ENCODE assay signal across 18 cellular contexts in the genomic region with DNA sequence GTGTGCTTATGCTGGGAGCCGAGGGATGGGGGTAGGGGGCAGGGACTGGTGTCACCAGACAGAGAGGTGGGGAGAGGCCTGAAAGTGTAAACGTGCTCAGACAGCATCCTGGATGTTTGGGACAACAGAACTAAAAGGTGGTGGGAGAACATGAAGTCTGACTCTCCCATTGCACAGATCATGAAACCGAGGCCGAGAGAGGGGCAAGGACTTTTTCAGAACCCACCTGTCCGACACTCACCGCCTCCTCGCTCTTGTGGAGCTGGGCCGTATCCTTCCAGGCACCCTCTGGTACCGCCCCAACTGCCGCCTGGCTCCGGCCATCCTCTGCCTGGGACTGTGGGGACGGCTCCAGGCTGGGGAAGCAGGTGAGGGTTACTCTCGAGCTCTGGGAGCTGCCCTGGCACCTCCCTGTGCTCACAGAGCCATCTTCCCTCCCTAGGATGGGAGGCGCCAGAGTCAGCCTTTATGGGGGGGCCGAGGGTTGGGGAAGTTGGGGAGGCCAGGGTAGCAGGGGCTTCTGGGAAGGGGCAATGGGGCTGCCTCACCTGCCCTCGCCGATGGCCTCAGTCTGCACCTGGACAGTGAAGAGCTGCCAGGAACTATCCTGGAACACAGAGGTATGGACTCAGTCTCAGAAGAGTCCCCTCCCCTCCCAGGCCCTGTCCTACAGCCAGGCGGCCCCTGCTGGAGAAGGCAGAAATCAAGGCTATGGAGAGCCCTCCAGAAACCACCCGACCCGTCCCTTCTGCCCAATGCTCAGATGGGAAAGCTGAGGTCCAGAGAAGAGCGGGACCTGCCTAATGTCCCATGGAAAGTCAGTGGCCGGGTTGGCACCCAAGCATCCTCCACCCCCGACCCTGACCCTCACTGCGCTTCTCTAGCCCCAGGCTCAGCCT. TPM values are rescaled to one million over a fixed set of nuclear protein-coding genes. Genes with fewer than 3 reads are reported as not detected.
DNase-seq lines count a peak whose midpoint lies in the region; ATAC-seq and TF ChIP-seq lines count a peak whose summit lies in the region.
"Had no signal": no experiment of that assay in that cellular context is flagged by ENCODE, and none has a peak within 500 bp of the region (broad histone marks: within the 10 kb centered on the region; RNA-seq: fewer than 3 reads in every experiment).

No MANE protein-coding gene starts in this region.

- H3K27ac ChIP-seq in Panc1 (ENCODE audit: low read length), result no peak overlapping the region
- H3K27ac ChIP-seq in epithelial cell of prostate, result peak overlapping the region; percentile 62
- peak overlapping the region; percentile 80 for H3K27ac ChIP-seq in psoas muscle
- H3K27ac ChIP-seq: thoracic aorta had no signal

- no peaks in the 10 kb centered on the region for H3K27me3 ChIP-seq in Panc1 (ENCODE audit: control insufficient read depth, insufficient read depth, low read length)
- H3K27me3 ChIP-seq in psoas muscle (ENCODE audit: insufficient read depth in 3 of 3, low read length in 2 of 3), result no peaks in the 10 kb centered on the region

- in situ Hi-C loops in GM13976 (cut with MboI; ENCODE audit: low sequenced_read_pairs, unreplicated experiment), result no loop called here
- in situ Hi-C loops in Panc1 (cut with HindIII; ENCODE audit: low pct_unique_long_range_greater_than_20kb, low sequenced_read_pairs), result no loop called here

- H3K9me3 Mint-ChIP-seq in activated CD8-positive, alpha-beta memory T cell treated with anti-CD3 and anti-CD28 coated beads, Interleukin-2, amount 10 ng/mL, durations not matched to agents 7 days and 5 days (ENCODE audit: low read depth), result no peaks in the 10 kb centered on the region
- H3K9me3 Mint-ChIP-seq: activated CD4-positive, alpha-beta T cell treated with anti-CD3 and anti-CD28 coated beads, Interleukin-2, amount 10 ng/mL, durations not matched to agents 7 days and 5 days; activated naive CD4-positive, alpha-beta T cell treated with anti-CD3 and anti-CD28 coated beads, Interleukin-2, amount 50 U/mL, for 24 hours; CD4-positive, alpha-beta T cell had no signal

- no peaks in the 10 kb centered on the region for H3K36me3 ChIP-seq in Panc1 (ENCODE audit: control insufficient read depth, insufficient read depth, low read length)
- H3K36me3 ChIP-seq in psoas muscle (ENCODE audit: insufficient read depth in 1 of 2, low read depth in 1 of 2), result peaks cover 0 to 55% of the 10 kb centered on the region in 2 donors

- peaks cover 3% of the 10 kb centered on the region for H3K36me3 Mint-ChIP-seq in activated CD8-positive, alpha-beta memory T cell treated with anti-CD3 and anti-CD28 coated beads, Interleukin-2, amount 10 ng/mL, durations not matched to agents 7 days and 5 days

- peak; percentile 82 for ATAC-seq in Panc1
- ATAC-seq in psoas muscle, result no peak
- ATAC-seq in GM18861 (IDR thresholded peaks at IDR 0.05; ENCODE audit: unreplicated experiment), result no peak
- no peak for ATAC-seq in GM19328 (IDR thresholded peaks at IDR 0.05; ENCODE audit: unreplicated experiment)
- no peak for ATAC-seq in activated CD8-positive, alpha-beta memory T cell treated with anti-CD3 and anti-CD28 coated beads, Interleukin-2, amount 10 ng/mL, durations not matched to agents 7 days and 5 days

- TF ChIP-seq CTCF in GM13976 (IDR thresholded peaks at IDR 0.05; ENCODE audit: borderline replicate concordance, control extremely low read depth, extremely low read depth, insufficient read depth, missing control alignments) (no peak), Panc1 (IDR thresholded peaks at IDR 0.05) (no peak; the same call in 1 of the 2 replicates), psoas muscle (IDR thresholded peaks at IDR 0.05) (no peak)

- H3K4me3 ChIP-seq in Panc1 (ENCODE audit: low read depth in 2 of 2, low read length in 2 of 2) (no peak overlapping the region), psoas muscle (no peak overlapping the region)
- H3K4me3 ChIP-seq: thoracic aorta had no signal

- intact Hi-C loops in Panc1 (cut with micrococcal nuclease; ENCODE audit: unreplicated experiment) (no loop called here), psoas muscle (cut with DNase I) (no loop called here)

- CTCF ChIA-PET in Panc1 (lab: Charles Lee), result no interaction called here
- CTCF ChIA-PET in activated CD8-positive, alpha-beta memory T cell treated with anti-CD3 and anti-CD28 coated beads, Interleukin-2, amount 10 ng/mL, durations not matched to agents 7 days and 5 days (lab: Charles Lee), result no interaction called here

- POLR2A ChIA-PET in Panc1 (lab: Charles Lee), result no interaction called here

- H3K4me1 Mint-ChIP-seq in activated CD8-positive, alpha-beta memory T cell treated with anti-CD3 and anti-CD28 coated beads, Interleukin-2, amount 10 ng/mL, durations not matched to agents 7 days and 5 days, result peaks cover 5% of the 10 kb centered on the region
- H3K4me1 Mint-ChIP-seq: activated naive CD4-positive, alpha-beta T cell treated with anti-CD3 and anti-CD28 coated beads, Interleukin-2, amount 50 U/mL, for 24 hours had no signal

- H3K9me3 ChIP-seq in Panc1 (ENCODE audit: control insufficient read depth, insufficient read depth, low read depth, low read length), result no peaks in the 10 kb centered on the region
- no peaks in the 10 kb centered on the region for H3K9me3 ChIP-seq in psoas muscle
- H3K9me3 ChIP-seq: thoracic aorta had no signal

- 92 to 93% (median 92%) methylated on average over 22 to 24 of the region's 24 CpGs for WGBS in psoas muscle, 3 donors

- H3K4me3 Mint-ChIP-seq in activated CD8-positive, alpha-beta memory T cell treated with anti-CD3 and anti-CD28 coated beads, Interleukin-2, amount 10 ng/mL, durations not matched to agents 7 days and 5 days, result no peak overlapping the region
- H3K4me3 Mint-ChIP-seq: activated CD4-positive, alpha-beta T cell treated with anti-CD3 and anti-CD28 coated beads, Interleukin-2, amount 10 ng/mL, durations not matched to agents 7 days and 5 days; activated naive CD4-positive, alpha-beta T cell treated with anti-CD3 and anti-CD28 coated beads, Interleukin-2, amount 50 U/mL, for 24 hours; CD4-positive, alpha-beta T cell had no signal

- DNase-seq in GM13976 (ENCODE audit: low spot score) (peak; percentile 32), Panc1 (ENCODE audit: low read depth, low spot score) (no peak), epithelial cell of prostate (ENCODE audit: low read depth, low spot score) (no peak), psoas muscle (peak in 1 of 2 donors; percentile 49)
- DNase-seq in activated CD8-positive, alpha-beta memory T cell treated with anti-CD3 and anti-CD28 coated beads, Interleukin-2, amount 10 ng/mL, durations not matched to agents 7 days and 5 days, result no peak
- DNase-seq: activated CD4-positive, alpha-beta T cell treated with anti-CD3 and anti-CD28 coated beads, Interleukin-2, amount 10 ng/mL, durations not matched to agents 7 days and 5 days; activated T-cell treated with anti-CD3 and anti-CD28 coated beads, Interleukin-2, amount 50 U/mL, for 1 hour; CD4-positive, alpha-beta T cell; glutamatergic neuron; islet precursor cell; midbrain; NCI-H2171 treated with DMSO at 0.1 percent for 48 hours; SIG-M5; stimulated activated CD4-positive, alpha-beta T cell treated with anti-CD3 and anti-CD28 coated beads, Interleukin-4, amount 100 ng/mL, for 1 hour had no signal

- H3K4me1 ChIP-seq in Panc1 (ENCODE audit: control insufficient read depth, insufficient read depth, low read length) (peaks cover 2% of the 10 kb centered on the region; the same call in 1 of the 2 replicates), psoas muscle (peaks cover 5% of the 10 kb centered on the region)

- no TSS peak for BruUV-seq in Panc1 (replicated peaks; lab: Mats Ljungman, UMichigan)

- H3K27me3 Mint-ChIP-seq in activated CD8-positive, alpha-beta memory T cell treated with anti-CD3 and anti-CD28 coated beads, Interleukin-2, amount 10 ng/mL, durations not matched to agents 7 days and 5 days, result no peaks in the 10 kb centered on the region
- H3K27me3 Mint-ChIP-seq: activated CD4-positive, alpha-beta T cell treated with anti-CD3 and anti-CD28 coated beads, Interleukin-2, amount 10 ng/mL, durations not matched to agents 7 days and 5 days; activated naive CD4-positive, alpha-beta T cell treated with anti-CD3 and anti-CD28 coated beads, Interleukin-2, amount 50 U/mL, for 24 hours; CD4-positive, alpha-beta T cell had no signal

- no peak overlapping the region for H3K27ac Mint-ChIP-seq in activated CD8-positive, alpha-beta memory T cell treated with anti-CD3 and anti-CD28 coated beads, Interleukin-2, amount 10 ng/mL, durations not matched to agents 7 days and 5 days
- H3K27ac Mint-ChIP-seq: activated CD4-positive, alpha-beta T cell treated with anti-CD3 and anti-CD28 coated beads, Interleukin-2, amount 10 ng/mL, durations not matched to agents 7 days and 5 days; activated naive CD4-positive, alpha-beta T cell treated with anti-CD3 and anti-CD28 coated beads, Interleukin-2, amount 50 U/mL, for 24 hours; CD4-positive, alpha-beta T cell had no signal

RNA-seq across cellular contexts. Expression of gene ATP13A2, which starts 7.0 kb away (rescaled TPM):
- total RNA-seq in Panc1 (2021; ENCODE audit: unreplicated experiment) (49.9 TPM), psoas muscle (10 to 100 TPM; 13.9 to 30.6 (median 22.6) TPM)
- polyA plus RNA-seq in Panc1 (2012; ENCODE audit: insufficient read length), result 107 TPM
- 10 to 100 TPM; 17.3 to 22.6 (median 19.4) TPM for polyA plus RNA-seq in psoas muscle
- 10 to 100 TPM; 49.2 to 52.9 TPM for total RNA-seq in activated CD8-positive, alpha-beta memory T cell treated with anti-CD3 and anti-CD28 coated beads, Interleukin-2, amount 10 ng/mL, durations not matched to agents 7 days and 5 days

RNA-seq across cellular contexts. Expression of gene MFAP2, which starts 24.3 kb away (rescaled TPM):
- total RNA-seq in Panc1 (2021; ENCODE audit: unreplicated experiment) (12.9 TPM), psoas muscle (1 to 10 TPM in 2 of 4 donors, under 1 TPM in 2; 0.57 to 4.0 (median 1.1) TPM)
- polyA plus RNA-seq in Panc1 (2012; ENCODE audit: insufficient read length), result 42.8 TPM
- 1 to 10 TPM in 1 of 3 donors, under 1 TPM in 2; 0.40 to 1.5 (median 0.49) TPM for polyA plus RNA-seq in psoas muscle
- total RNA-seq in activated CD8-positive, alpha-beta memory T cell treated with anti-CD3 and anti-CD28 coated beads, Interleukin-2, amount 10 ng/mL, durations not matched to agents 7 days and 5 days, result not detected
- total RNA-seq: activated CD4-positive, alpha-beta T cell treated with anti-CD3 and anti-CD28 coated beads, Interleukin-2, amount 10 ng/mL, durations not matched to agents 7 days and 5 days; CD4-positive, alpha-beta T cell had no signal

RNA-seq across cellular contexts. Expression of gene SDHB, which starts 49.1 kb away (rescaled TPM):
- total RNA-seq in Panc1 (2021; ENCODE audit: unreplicated experiment) (212 TPM), psoas muscle (100 to 1,000 TPM; 190 to 319 (median 208) TPM)
- 188 TPM for polyA plus RNA-seq in Panc1 (2012; ENCODE audit: insufficient read length)
- polyA plus RNA-seq in psoas muscle, result 100 to 1,000 TPM; 266 to 452 (median 280) TPM
- 100 to 1,000 TPM; 108 TPM for total RNA-seq in activated CD8-positive, alpha-beta memory T cell treated with anti-CD3 and anti-CD28 coated beads, Interleukin-2, amount 10 ng/mL, durations not matched to agents 7 days and 5 days
